Comparison of ENCODE assay signal across 8 cellular contexts in the genomic region with DNA sequence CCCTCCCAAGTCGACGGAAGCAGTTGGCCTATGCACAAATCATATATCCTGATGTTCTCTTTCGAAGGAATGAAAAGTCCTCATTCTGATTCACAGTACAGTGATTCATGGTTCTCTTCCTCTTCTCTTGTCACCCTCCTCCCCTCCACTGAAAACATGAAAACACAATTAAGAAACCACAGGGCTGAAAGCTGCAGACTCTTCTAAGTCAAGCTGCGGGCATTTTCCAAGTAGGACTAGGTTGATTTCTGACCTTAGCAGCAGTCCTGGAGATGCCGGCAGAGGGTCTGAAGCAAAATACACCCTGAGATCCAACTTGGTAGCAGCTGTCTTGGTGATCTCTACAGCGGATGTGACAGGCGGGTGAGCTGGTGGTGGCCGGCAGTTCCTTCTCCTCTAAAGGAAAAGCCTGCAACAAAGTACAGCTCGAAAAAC. TPM values are rescaled to one million over a fixed set of nuclear protein-coding genes. Genes with fewer than 3 reads are reported as not detected.
DNase-seq lines count a peak whose midpoint lies in the region; ATAC-seq, FAIRE-seq and TF ChIP-seq lines count a peak whose summit lies in the region.

No MANE protein-coding gene starts in this region.

- CTCF ChIA-PET in activated CD4-positive, alpha-beta memory T cell treated with anti-CD3 and anti-CD28 coated beads for 36 hours (lab: Charles Lee): interaction anchor here (1.5 kb wide), 1 partner anchor 40 kb away, joined by 5 read pairs; no protein-coding TSS in a partner anchor

- peaks cover 3 to 5% of the 10 kb centered on the region in 2 experiments for H3K36me3 ChIP-seq in keratinocyte (ENCODE audit: control insufficient read depth in 2 of 2, extremely low read depth in 1 of 2, insufficient read depth in 2 of 2, low read length in 2 of 2)
- H3K36me3 ChIP-seq in vagina: no peaks in the 10 kb centered on the region

- no peaks in the 10 kb centered on the region for H3K36me3 Mint-ChIP-seq in activated CD4-positive, alpha-beta memory T cell treated with anti-CD3 and anti-CD28 coated beads for 36 hours

- H3K4me2 ChIP-seq in keratinocyte (ENCODE audit: control insufficient read depth, extremely low read depth, insufficient read depth, low read depth, low read length): peak overlapping the region; percentile 69

- H3K9me3 ChIP-seq in keratinocyte (ENCODE audit: control insufficient read depth, low read depth, low read length) (no peaks in the 10 kb centered on the region), vagina (no peaks in the 10 kb centered on the region)

- H4K20me1 ChIP-seq in keratinocyte (ENCODE audit: control insufficient read depth, extremely low read depth, insufficient read depth, low read length): no peaks in the 10 kb centered on the region

- H3K4me1 Mint-ChIP-seq in activated CD4-positive, alpha-beta memory T cell treated with anti-CD3 and anti-CD28 coated beads for 36 hours (ENCODE audit: low read depth): peaks cover 35% of the 10 kb centered on the region

- no peak for TF ChIP-seq POLR2A in GM12892 (IDR thresholded peaks at IDR 0.05; ENCODE audit: low read depth, low read length)
- no peak for TF ChIP-seq POLR2A in vagina (IDR thresholded peaks at IDR 0.05)

- peak overlapping the region; percentile 90 for H3K27ac ChIP-seq in keratinocyte (ENCODE audit: control insufficient read depth, insufficient read depth, low read length)
- H3K27ac ChIP-seq in vagina: peak overlapping the region; percentile 56

- FAIRE-seq in GM12892 (lab: Jason Lieb, UNC): peak; percentile 46
- FAIRE-seq in keratinocyte (lab: Jason Lieb, UNC): no peak

- TF ChIP-seq CTCF in keratinocyte (optimal IDR thresholded peaks at IDR 0.05 in 1 of 3, IDR thresholded peaks at IDR 0.05 in 1 of 3, conservative IDR thresholded peaks at IDR 0.05 in 1 of 3; ENCODE audit: extremely low read depth in 1 of 3, insufficient read depth in 2 of 3, low read length in 3 of 3) (no peak), vagina (IDR thresholded peaks at IDR 0.05) (no peak)

- H3K4me1 ChIP-seq in keratinocyte (ENCODE audit: control insufficient read depth, extremely low read depth, insufficient read depth, low read length): peaks cover 46% of the 10 kb centered on the region
- H3K4me1 ChIP-seq in vagina: peaks cover 14% of the 10 kb centered on the region

- dilution Hi-C loops in keratinocyte (cut with MboI; ENCODE audit: extremely low pct_ligation_motif_present, low sequenced_read_pairs): no loop called here

- H3K27me3 Mint-ChIP-seq in activated CD4-positive, alpha-beta memory T cell treated with anti-CD3 and anti-CD28 coated beads for 36 hours: peaks cover 45% of the 10 kb centered on the region

- H3K27me3 ChIP-seq in keratinocyte (ENCODE audit: control insufficient read depth, extremely low read depth, insufficient read depth, low read length): no peaks in the 10 kb centered on the region
- H3K27me3 ChIP-seq in vagina: no peaks in the 10 kb centered on the region

- peak overlapping the region; percentile 67 for H3K9ac ChIP-seq in keratinocyte (ENCODE audit: control insufficient read depth, extremely low read depth, insufficient read depth, low read length)

- H3K9me3 Mint-ChIP-seq in activated CD4-positive, alpha-beta memory T cell treated with anti-CD3 and anti-CD28 coated beads for 36 hours: no peaks in the 10 kb centered on the region

- H2AFZ ChIP-seq in keratinocyte (ENCODE audit: control insufficient read depth, low read length): no peak overlapping the region

- no peaks in the 10 kb centered on the region for H3K9me1 ChIP-seq in keratinocyte (ENCODE audit: control insufficient read depth, extremely low read depth, insufficient read depth, low read length)

- peak; percentile 40 for ATAC-seq in HG03097 (IDR thresholded peaks at IDR 0.05; ENCODE audit: low FRiP score, unreplicated experiment)

- POLR2A ChIA-PET in activated CD4-positive, alpha-beta memory T cell treated with anti-CD3 and anti-CD28 coated beads for 36 hours (lab: Charles Lee): interaction anchor here (0.8 kb wide), 1 partner anchor 429 kb away, joined by 3 read pairs; the partner anchor contains the start of gene NR2C1

- H3K27ac Mint-ChIP-seq in activated CD4-positive, alpha-beta memory T cell treated with anti-CD3 and anti-CD28 coated beads for 36 hours: peak overlapping the region; percentile 65

- H3K4me3 ChIP-seq in keratinocyte (ENCODE audit: control insufficient read depth in 2 of 3, extremely low read depth in 1 of 3, insufficient read depth in 2 of 3, low read depth in 1 of 3, low read length in 3 of 3) (peak overlapping the region in 1 of 3 experiments; percentile 36), vagina (no peak overlapping the region)

- no peak for DNase-seq in GM12892 (ENCODE audit: insufficient read length)
- DNase-seq in activated CD4-positive, alpha-beta memory T cell treated with anti-CD3 and anti-CD28 coated beads for 36 hours: peak; percentile 24
- DNase-seq in keratinocyte (ENCODE audit: low read depth, low spot score): no peak
- DNase-seq in vagina (ENCODE audit: extremely low spot score in 2 of 2): no peak
- no peak for DNase-seq in NCI-H1092 (lab: John Stamatoyannopoulos, UW)
- no peak for DNase-seq in HUDEP-2 (lab: John Stamatoyannopoulos, UW; ENCODE audit: unreplicated experiment in 76 of 76)
- no peak for DNase-seq in NCI-H187 (lab: John Stamatoyannopoulos, UW)

- H3K4me3 Mint-ChIP-seq in activated CD4-positive, alpha-beta memory T cell treated with anti-CD3 and anti-CD28 coated beads for 36 hours: no peak overlapping the region

- peaks cover 50% of the 10 kb centered on the region for H3K79me2 ChIP-seq in keratinocyte (ENCODE audit: control insufficient read depth, insufficient read depth, low read length)

- intact Hi-C loops in activated CD4-positive, alpha-beta memory T cell treated with anti-CD3 and anti-CD28 coated beads for 36 hours (cut with micrococcal nuclease): loop anchor here (1.0 to 10.0 kb wide), 9 partner anchors 23 to 489 kb away; partner anchors contain the start of gene CEP83
- intact Hi-C loops in vagina (cut with DNase I): no loop called here

RNA-seq across cellular contexts. Expression of gene TMCC3, which starts 6.2 kb away (rescaled TPM):
- polyA plus RNA-seq in GM12892 (2012; ENCODE audit: missing spikeins): 16.0 TPM
- under 1 TPM; 0.36 to 0.43 TPM for total RNA-seq in activated CD4-positive, alpha-beta memory T cell treated with anti-CD3 and anti-CD28 coated beads for 36 hours
- polyA plus RNA-seq in keratinocyte: 14.8 to 20.0 TPM (median 18.9 TPM) in 3 replicates
- polyA plus RNA-seq in keratinocyte (2011; ENCODE audit: low read depth): 18.4 TPM
- polyA plus RNA-seq in keratinocyte (2011; cell fraction: cytosol; rRNA removed): 11.2 and 16.9 TPM in 2 replicates
- polyA plus RNA-seq in keratinocyte (2011; cell fraction: nucleus; rRNA removed): 18.9 and 20.8 TPM in 2 replicates
- polyA plus RNA-seq in keratinocyte (2012; ENCODE audit: low replicate concordance): 9.0 and 14.8 TPM in 2 replicates
- polyA minus RNA-seq in keratinocyte: 13.6 to 31.9 TPM (median 21.9 TPM) in 3 replicates
- 10.6 TPM for polyA minus RNA-seq in keratinocyte (2011; cell fraction: cytosol; rRNA and poly(A)+ RNA removed)
- 16.7 and 35.9 TPM in 2 replicates for polyA minus RNA-seq in keratinocyte (2011; cell fraction: nucleus; rRNA and poly(A)+ RNA removed)
- total RNA-seq in vagina: 11.5 TPM
